25 cellular contexts compared by ENCODE assay signal in genomic region chr9:108615152-108615551, GRCh38.
"Had no signal": no experiment of that assay in that cellular context is flagged by ENCODE, and none has a peak within 500 bp of the region (broad histone marks: within the 10 kb centered on the region; RNA-seq: fewer than 3 reads in every experiment).

No MANE protein-coding gene starts in this region.

- DNase-seq: activated CD4-positive, alpha-beta memory T cell treated with anti-CD3 and anti-CD28 coated beads, Interleukin-2, amount 10 ng/mL, durations not matched to agents 7 days and 5 days; activated CD4-positive, alpha-beta T cell treated with anti-CD3 and anti-CD28 coated beads, Interleukin-2, amount 10 ng/mL, durations not matched to agents 7 days and 5 days; activated CD4-positive, CD25-positive, alpha-beta regulatory T cell treated with anti-CD3 and anti-CD28 coated beads, Interleukin-2, amount 50 U/mL, for 72 hours; activated CD8-positive, alpha-beta memory T cell treated with anti-CD3 and anti-CD28 coated beads, Interleukin-2, amount 50 U/mL, for 48 hours; activated gamma-delta T cell; activated naive CD4-positive, alpha-beta T cell treated with anti-CD3 and anti-CD28 coated beads, Interleukin-2, amount 10 ng/mL, durations not matched to agents 7 days and 5 days; activated naive CD8-positive, alpha-beta T cell treated with anti-CD3 and anti-CD28 coated beads, Interleukin-2, amount 10 ng/mL, durations not matched to agents 7 days and 5 days; activated T-cell treated with anti-CD3 and anti-CD28 coated beads, Interleukin-2, amount 50 U/mL, for 24 hours; amniotic stem cell; endodermal cell; foreskin fibroblast; head of caudate nucleus; hippocampal formation; kidney; midbrain; naive thymus-derived CD4-positive, alpha-beta T cell; ovary; right lobe of liver; stimulated activated CD4-positive, alpha-beta T cell treated with anti-CD3 and anti-CD28 coated beads, Interleukin-4, amount 100 ng/mL, for 1 hour; stimulated activated naive CD8-positive, alpha-beta T cell treated with anti-CD3 and anti-CD28 coated beads, Interleukin-15, Interleukin-2, amounts not matched to agents 100 U/mL and 50 U/mL, for 24 hours; trophoblast cell had no signal

- H3K4me1 ChIP-seq: breast epithelium, right lobe of liver had no signal

- H3K9me3 ChIP-seq: breast epithelium, ovary, right lobe of liver, thoracic aorta had no signal

- H3K27ac ChIP-seq: breast epithelium, ovary, right lobe of liver, thoracic aorta had no signal

- ATAC-seq: esophagus mucosa; naive thymus-derived CD4-positive, alpha-beta T cell; right lobe of liver; stimulated activated naive CD8-positive, alpha-beta T cell treated with anti-CD3 and anti-CD28 coated beads, Interleukin-15, Interleukin-2, amounts not matched to agents 100 U/mL and 50 U/mL, for 24 hours had no signal

- H3K27me3 ChIP-seq: breast epithelium, ovary, right lobe of liver had no signal

- FAIRE-seq: kidney, urothelium cell line had no signal

- H3K36me3 ChIP-seq: breast epithelium, ovary, right lobe of liver, thoracic aorta had no signal

- H3K4me3 ChIP-seq: breast epithelium, ovary, right lobe of liver, thoracic aorta had no signal
